In the genomic region with DNA sequence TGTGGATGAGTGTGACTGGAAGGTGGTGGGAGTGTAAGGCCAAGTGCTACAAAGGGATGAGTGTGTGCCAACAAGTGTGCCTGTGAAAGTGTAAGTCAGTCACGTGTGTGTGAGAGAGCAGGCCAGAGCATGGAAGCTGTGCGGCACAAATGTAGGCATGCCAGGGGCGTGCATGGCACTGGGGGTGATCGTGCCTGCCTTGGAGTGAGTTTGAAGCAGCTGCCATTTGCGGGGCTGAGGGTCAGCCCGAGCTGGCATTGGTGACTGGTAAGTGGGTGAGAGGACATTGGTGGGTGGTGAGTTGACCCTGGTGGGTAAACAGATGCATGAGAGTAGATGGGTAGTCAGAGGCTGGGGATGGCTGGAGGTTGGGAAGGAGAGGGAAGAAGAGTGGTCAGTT, we compare ENCODE assay signal across 23 cellular contexts. TPM values are rescaled to one million over a fixed set of nuclear protein-coding genes. Genes with fewer than 3 reads are reported as not detected.
"Had no signal": no experiment of that assay in that cellular context is flagged by ENCODE, and none has a peak within 500 bp of the region (broad histone marks: within the 10 kb centered on the region; RNA-seq: fewer than 3 reads in every experiment).

No MANE protein-coding gene starts in this region.

- H3K36me3 ChIP-seq: neural progenitor cell had no signal

- H3K9ac ChIP-seq: neural progenitor cell, parathyroid adenoma had no signal

- H3K4me3 ChIP-seq: coronary artery, heart left ventricle, neural progenitor cell, psoas muscle, spleen, testis, tibial nerve, upper lobe of right lung, vagina had no signal

- H2AFZ ChIP-seq: neural progenitor cell, parathyroid adenoma had no signal

- ATAC-seq: heart left ventricle; naive thymus-derived CD4-positive, alpha-beta T cell; psoas muscle; sciatic nerve; stimulated activated naive B cell treated with anti-CD40 and anti-IgM and Interleukin-4, amounts not matched to agents 10 μg/mL and 1 μg/mL and 100 μg/mL, for 72 hours; stimulated activated naive CD8-positive, alpha-beta T cell treated with anti-CD3 and anti-CD28 coated beads, Interleukin-15, amount 100 ng/mL, for 72 hours; upper lobe of right lung had no signal

- H3K36me3 Mint-ChIP-seq: naive thymus-derived CD4-positive, alpha-beta T cell; stimulated activated naive B cell treated with anti-CD40 and anti-IgM and Interleukin-4, amounts not matched to agents 10 μg/mL and 1 μg/mL and 100 μg/mL, for 72 hours had no signal

- H3K27ac ChIP-seq: coronary artery, heart left ventricle, neural progenitor cell, parathyroid adenoma, psoas muscle, spleen, testis, tibial nerve, upper lobe of right lung, vagina had no signal

- H3K4me1 ChIP-seq: neural progenitor cell, parathyroid adenoma, psoas muscle, tibial nerve, vagina had no signal

- H3K27ac Mint-ChIP-seq: endodermal cell; naive thymus-derived CD4-positive, alpha-beta T cell; stimulated activated naive B cell treated with anti-CD40 and anti-IgM and Interleukin-4, amounts not matched to agents 10 μg/mL and 1 μg/mL and 100 μg/mL, for 72 hours had no signal

- H3K4me1 Mint-ChIP-seq: endodermal cell; neural progenitor cell; stimulated activated naive B cell treated with anti-CD40 and anti-IgM and Interleukin-4, amounts not matched to agents 10 μg/mL and 1 μg/mL and 100 μg/mL, for 72 hours had no signal

- DNase-seq: effector CD4-positive, alpha-beta T cell; endodermal cell; foreskin melanocyte; hippocampal formation; mammary epithelial cell; naive thymus-derived CD4-positive, alpha-beta T cell; psoas muscle; retina; spleen; stimulated activated CD4-positive, alpha-beta T cell treated with anti-CD3 and anti-CD28 coated beads, Interleukin-2, amount 100 ng/mL, for 24 hours; stimulated activated CD4-positive, alpha-beta T cell treated with anti-CD3 and anti-CD28 coated beads, Interleukin-4, amount 100 ng/mL, for 4 hours; stimulated activated naive B cell treated with anti-CD40 and anti-IgM and Interleukin-4, amounts not matched to agents 10 μg/mL and 1 μg/mL and 100 μg/mL, for 72 hours; stimulated activated naive CD8-positive, alpha-beta T cell treated with anti-CD3 and anti-CD28 coated beads, Interleukin-15, amount 100 ng/mL, for 72 hours; testis; upper lobe of right lung had no signal

- H3K27me3 ChIP-seq: heart left ventricle, neural progenitor cell, testis, tibial nerve, upper lobe of right lung, vagina had no signal

- H3K4me2 ChIP-seq: neural progenitor cell had no signal

- H3K4me3 Mint-ChIP-seq: endodermal cell; naive thymus-derived CD4-positive, alpha-beta T cell; neural progenitor cell; stimulated activated naive B cell treated with anti-CD40 and anti-IgM and Interleukin-4, amounts not matched to agents 10 μg/mL and 1 μg/mL and 100 μg/mL, for 72 hours; stimulated activated naive CD8-positive, alpha-beta T cell treated with anti-CD3 and anti-CD28 coated beads, Interleukin-15, amount 100 ng/mL, for 72 hours had no signal

- H3K9me3 Mint-ChIP-seq: endodermal cell; neural progenitor cell; stimulated activated naive B cell treated with anti-CD40 and anti-IgM and Interleukin-4, amounts not matched to agents 10 μg/mL and 1 μg/mL and 100 μg/mL, for 72 hours; stimulated activated naive CD8-positive, alpha-beta T cell treated with anti-CD3 and anti-CD28 coated beads, Interleukin-15, amount 100 ng/mL, for 72 hours had no signal

- H3K9me3 ChIP-seq: heart left ventricle, psoas muscle, spleen, testis, tibial nerve, upper lobe of right lung, vagina had no signal

- H3K79me2 ChIP-seq: parathyroid adenoma had no signal

RNA-seq across cellular contexts. Expression of gene INSYN1, which starts 44.5 kb away (rescaled TPM):
- total RNA-seq: mononuclear cell; naive thymus-derived CD4-positive, alpha-beta T cell had no signal
